ENCODE assay signal across 19 cellular contexts in the genomic region with DNA sequence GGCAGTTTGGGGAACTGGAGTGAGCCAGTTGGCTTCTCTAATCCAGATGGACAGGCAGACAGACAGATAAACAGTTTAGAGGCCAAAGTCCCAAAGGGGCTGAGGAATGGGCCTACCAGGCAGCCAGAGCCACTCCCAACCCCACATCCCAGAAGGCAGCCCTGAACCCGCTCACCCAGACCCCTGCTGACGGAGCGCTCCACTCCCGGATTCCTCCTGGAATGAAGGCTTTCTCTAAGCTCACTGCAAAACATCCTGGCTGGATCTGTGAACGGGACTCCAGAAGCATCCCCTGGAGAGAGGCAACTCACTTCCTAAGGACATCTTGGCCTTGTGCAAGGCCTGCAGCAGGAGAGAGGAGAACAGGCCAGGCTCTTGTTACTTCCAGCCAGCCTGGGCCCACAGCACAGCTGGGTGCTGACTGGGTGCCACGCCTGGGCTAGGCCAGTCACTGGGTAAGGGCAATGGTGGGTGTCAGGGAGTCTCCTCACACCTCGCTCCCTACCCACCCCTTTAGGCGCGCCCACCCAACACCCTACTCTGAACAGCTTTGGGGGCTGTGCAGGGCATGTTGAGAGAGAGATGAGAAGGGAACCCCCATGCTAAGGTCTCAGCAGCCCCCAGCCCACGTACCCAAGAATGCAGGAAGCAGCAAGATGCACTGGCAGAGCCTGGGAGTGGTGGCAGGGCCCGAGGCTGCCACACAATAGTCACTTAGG.
DNase-seq lines count a peak whose midpoint lies in the region; ATAC-seq, FAIRE-seq and TF ChIP-seq lines count a peak whose summit lies in the region.
"Had no signal": no experiment of that assay in that cellular context is flagged by ENCODE, and none has a peak within 500 bp of the region (broad histone marks: within the 10 kb centered on the region; RNA-seq: fewer than 3 reads in every experiment).

No MANE protein-coding gene starts in this region.

- H2BK15ac ChIP-seq in H1 (ENCODE audit: low read length): no peak overlapping the region

- H2BK12ac ChIP-seq in H1 (ENCODE audit: low read depth, low read length): no peak overlapping the region

- H3K4me1 ChIP-seq in H1 (replicated peaks in 1 of 4; ENCODE audit: control insufficient read depth in 3 of 4, insufficient read depth in 4 of 4, low read length in 3 of 4): peaks cover 0 to 9% (median 4%) of the 10 kb centered on the region in 4 experiments; a peak in 5 of 7 replicates
- no peaks in the 10 kb centered on the region for H3K4me1 ChIP-seq in CD8-positive, alpha-beta memory T cell (ENCODE audit: insufficient read depth, low read length)
- H3K4me1 ChIP-seq: parathyroid adenoma had no signal

- H3K27me3 Mint-ChIP-seq in CD8-positive, alpha-beta memory T cell: peaks cover 0 to 1% of the 10 kb centered on the region in 2 donors
- H3K27me3 Mint-ChIP-seq: activated CD4-positive, alpha-beta T cell treated with anti-CD3 and anti-CD28 coated beads, Interleukin-2, amount 10 ng/mL, durations not matched to agents 7 days and 5 days; activated T-helper 17 cell treated with anti-CD3 and anti-CD28 coated beads, Interleukin-2, amount 50 U/mL, for 72 hours had no signal

- H3K9me3 ChIP-seq in MG63 (no peaks in the 10 kb centered on the region), H1 (ENCODE audit: insufficient read depth in 2 of 2, low read depth in 1 of 2, low read length in 1 of 2) (no peaks in the 10 kb centered on the region)
- no peaks in the 10 kb centered on the region for H3K9me3 ChIP-seq in CD8-positive, alpha-beta memory T cell (ENCODE audit: low read length)

- H3K23ac ChIP-seq in H1 (ENCODE audit: insufficient read length): no peak overlapping the region

- no peak overlapping the region for H4K5ac ChIP-seq in H1 (ENCODE audit: insufficient read length, low read depth, low read length)

- H3K23me2 ChIP-seq in H1 (ENCODE audit: low read depth, low read length): peaks cover 10% of the 10 kb centered on the region; the same call in 1 of the 2 replicates

- no peak overlapping the region; the same call in 1 of the 2 replicates for H3K18ac ChIP-seq in H1 (ENCODE audit: extremely low read depth, low read length)

- no peak overlapping the region for H2AK5ac ChIP-seq in H1 (ENCODE audit: low read depth, low read length)

- H3K56ac ChIP-seq in H1 (replicated peaks; ENCODE audit: insufficient read length, low read depth, low read length): no peak overlapping the region

- no peak overlapping the region for H3K4me2 ChIP-seq in H1 (ENCODE audit: insufficient read depth in 1 of 2, low read depth in 2 of 2, low read length in 2 of 2)
- H3K4me2 ChIP-seq: BLaER1 treated with 17β-estradiol and CSF1 and Interleukin-3, amounts not matched to agents 10 nM and 100 nM; KMS-11 had no signal

- peaks cover 0 to 4% of the 10 kb centered on the region in 2 experiments for H4K20me1 ChIP-seq in H1 (replicated peaks in 1 of 2; ENCODE audit: control insufficient read depth in 1 of 2, insufficient read depth in 2 of 2, low read length in 2 of 2)
- H4K20me1 ChIP-seq: BLaER1 treated with 17β-estradiol and CSF1 and Interleukin-3, amounts not matched to agents 10 nM and 100 nM had no signal

- H2BK120ac ChIP-seq in H1 (replicated peaks; ENCODE audit: low read depth, low read length): no peak overlapping the region

- H3K79me1 ChIP-seq in H1 (ENCODE audit: low read depth, low read length): no peaks in the 10 kb centered on the region

- H3K36me3 ChIP-seq in MG63 (no peaks in the 10 kb centered on the region), H1 (ENCODE audit: control insufficient read depth in 2 of 4, insufficient read depth in 4 of 4, low read length in 3 of 4) (no peaks in the 10 kb centered on the region; a peak in 1 of 8 replicates)
- no peaks in the 10 kb centered on the region for H3K36me3 ChIP-seq in CD8-positive, alpha-beta memory T cell (ENCODE audit: insufficient read depth, low read length)
- H3K36me3 ChIP-seq: BLaER1 treated with 17β-estradiol and CSF1 and Interleukin-3, amounts not matched to agents 10 nM and 100 nM had no signal

- no peak for TF ChIP-seq POLR2A in H1 (IDR thresholded peaks at IDR 0.05; ENCODE audit: control extremely low read depth in 1 of 2, low read depth in 2 of 2, low read length in 2 of 2)

- H2AFZ ChIP-seq in H1 (ENCODE audit: low read length): no peak overlapping the region
- H2AFZ ChIP-seq: parathyroid adenoma had no signal

- CTCF ChIA-PET in H1 (lab: Charles Lee; ENCODE audit: partially characterized antibody): interaction anchor here (0.7 to 1.3 kb wide), 4 partner anchors 11 to 166 kb away, joined by 3 read pairs; no protein-coding TSS in a partner anchor
- CTCF ChIA-PET in CD8-positive, alpha-beta memory T cell (lab: Charles Lee): no interaction called here

- H3K4me3 ChIP-seq in MG63: no peak overlapping the region
- no peak overlapping the region for H3K4me3 ChIP-seq in H1 (ENCODE audit: extremely low read depth in 1 of 4, insufficient read depth in 2 of 4, low read depth in 3 of 4, low read length in 4 of 4)
- H3K4me3 ChIP-seq in skeletal muscle cell (ENCODE audit: low read depth, low read length): no peak overlapping the region
- no peak overlapping the region for H3K4me3 ChIP-seq in CD8-positive, alpha-beta memory T cell (ENCODE audit: low read length)
- H3K4me3 ChIP-seq: BLaER1 treated with 17β-estradiol and CSF1 and Interleukin-3, amounts not matched to agents 10 nM and 100 nM; GM12878 had no signal

- no peak overlapping the region for H3K4ac ChIP-seq in H1 (replicated peaks; ENCODE audit: insufficient read length, low read depth, low read length)

- no peak for TF ChIP-seq RAD21 in H1 (IDR thresholded peaks at IDR 0.05 in 1 of 2, conservative IDR thresholded peaks at IDR 0.05 in 1 of 2; ENCODE audit: low read depth in 2 of 2, low read length in 2 of 2)

- WGBS in H1 (ENCODE audit: extremely low coverage in 1 of 2, insufficient coverage in 1 of 2, insufficient read length in 1 of 2, insufficient replicate concordance in 2 of 2, low coverage in 1 of 2, low lambda C conversion rate in 2 of 2, missing lambda C conversion rate in 1 of 2), 2 experiments: 90% methylated on average over 11 of the region's 11 CpGs; no CpG with 5 or more reads in 1 of the 2 experiments

- no peaks in the 10 kb centered on the region for H3K79me2 ChIP-seq in H1 (ENCODE audit: control insufficient read depth in 1 of 2, insufficient read depth in 2 of 2, low read length in 2 of 2)
- H3K79me2 ChIP-seq: parathyroid adenoma had no signal

- no peak for FAIRE-seq in H1 (lab: Jason Lieb, UNC)
- FAIRE-seq in frontal cortex (lab: Jason Lieb, UNC): no peak
- FAIRE-seq: GM12878 had no signal

- no peak for TF ChIP-seq CTCF in H1 (IDR thresholded peaks at IDR 0.05; ENCODE audit: control extremely low read depth in 1 of 3, insufficient read depth in 1 of 3, low read depth in 1 of 3, low read length in 3 of 3)

- H3K27me3 ChIP-seq in MG63 (no peaks in the 10 kb centered on the region), H1 (replicated peaks in 1 of 4; ENCODE audit: control insufficient read depth in 3 of 4, extremely low read depth in 1 of 4, insufficient read depth in 3 of 4, low read length in 3 of 4) (no peaks in the 10 kb centered on the region; a peak in 1 of 7 replicates)
- H3K27me3 ChIP-seq in CD8-positive, alpha-beta memory T cell (ENCODE audit: insufficient read depth, low read length, poor library complexity, severe bottlenecking): no peaks in the 10 kb centered on the region
- H3K27me3 ChIP-seq: BLaER1 treated with 17β-estradiol and CSF1 and Interleukin-3, amounts not matched to agents 10 nM and 100 nM had no signal

- H3K36me3 Mint-ChIP-seq in CD8-positive, alpha-beta memory T cell: no peaks in the 10 kb centered on the region

- peak; percentile 38 for DNase-seq in MG63
- DNase-seq in H1 (ENCODE audit: low read depth in 1 of 2, low spot score in 2 of 2): peak in 1 of 2 experiments; percentile 45
- DNase-seq in left kidney (ENCODE audit: low read depth, low spot score): peak; percentile 53
- peak; percentile 10 for DNase-seq in skeletal muscle cell (ENCODE audit: low read depth)
- no peak for DNase-seq in Kasumi-1 (lab: John Stamatoyannopoulos, UW)
- no peak for DNase-seq in frontal cortex (ENCODE audit: low spot score in 2 of 2)
- no peak for DNase-seq in CD8-positive, alpha-beta memory T cell
- DNase-seq: activated CD4-positive, alpha-beta T cell treated with anti-CD3 and anti-CD28 coated beads, Interleukin-2, amount 10 ng/mL, durations not matched to agents 7 days and 5 days; EL; NCI-H187 treated with DMSO at 0.1 percent for 48 hours; NCI-H526 treated with DMSO at 0.1 percent for 48 hours; T1000 had no signal

- POLR2A ChIA-PET in H1 (lab: Charles Lee; ENCODE audit: partially characterized antibody): interaction anchor here (1.4 kb wide), 1 partner anchor 9 kb away, joined by 5 read pairs; no protein-coding TSS in a partner anchor
- POLR2A ChIA-PET in CD8-positive, alpha-beta memory T cell (lab: Charles Lee): no interaction called here

- H3K4me3 Mint-ChIP-seq in CD8-positive, alpha-beta memory T cell: no peak overlapping the region
- H3K4me3 Mint-ChIP-seq: activated CD4-positive, alpha-beta T cell treated with anti-CD3 and anti-CD28 coated beads, Interleukin-2, amount 10 ng/mL, durations not matched to agents 7 days and 5 days; activated T-helper 17 cell treated with anti-CD3 and anti-CD28 coated beads, Interleukin-2, amount 50 U/mL, for 72 hours had no signal

- no peak for TF ChIP-seq EP300 in H1 (IDR thresholded peaks at IDR 0.05; ENCODE audit: borderline replicate concordance in 1 of 2, low read depth in 2 of 2, low read length in 2 of 2)

- no peaks in the 10 kb centered on the region for H3K4me1 Mint-ChIP-seq in CD8-positive, alpha-beta memory T cell
- H3K4me1 Mint-ChIP-seq: activated CD4-positive, alpha-beta T cell treated with anti-CD3 and anti-CD28 coated beads, Interleukin-2, amount 10 ng/mL, durations not matched to agents 7 days and 5 days; activated T-helper 17 cell treated with anti-CD3 and anti-CD28 coated beads, Interleukin-2, amount 50 U/mL, for 72 hours had no signal

- peak overlapping the region; percentile 7; the same call in 1 of the 2 replicates for H4K8ac ChIP-seq in H1 (ENCODE audit: extremely low read depth, insufficient read depth, low read length)

- ATAC-seq in HG02623 (IDR thresholded peaks at IDR 0.05; ENCODE audit: unreplicated experiment): no peak
- ATAC-seq: activated T-helper 17 cell treated with anti-CD3 and anti-CD28 coated beads, Interleukin-2, amount 50 U/mL, for 72 hours; GM12878 had no signal

- no peak overlapping the region for H3K27ac ChIP-seq in H1 (ENCODE audit: low read depth, low read length)
- H3K27ac ChIP-seq in CD8-positive, alpha-beta memory T cell (ENCODE audit: low read depth, low read length): no peak overlapping the region
- H3K27ac ChIP-seq: BLaER1 treated with 17β-estradiol and CSF1 and Interleukin-3, amounts not matched to agents 10 nM and 100 nM; KMS-11; parathyroid adenoma; RWPE1 had no signal

- H4K91ac ChIP-seq in H1 (replicated peaks; ENCODE audit: insufficient read length, low read length): no peak overlapping the region

- no peak overlapping the region for H3K14ac ChIP-seq in H1 (ENCODE audit: insufficient read length)

- no peaks in the 10 kb centered on the region for H3K9me3 Mint-ChIP-seq in CD8-positive, alpha-beta memory T cell
- H3K9me3 Mint-ChIP-seq: activated T-helper 17 cell treated with anti-CD3 and anti-CD28 coated beads, Interleukin-2, amount 50 U/mL, for 72 hours had no signal

- no peak overlapping the region for H3K27ac Mint-ChIP-seq in CD8-positive, alpha-beta memory T cell
- H3K27ac Mint-ChIP-seq: activated CD4-positive, alpha-beta T cell treated with anti-CD3 and anti-CD28 coated beads, Interleukin-2, amount 10 ng/mL, durations not matched to agents 7 days and 5 days; activated T-helper 17 cell treated with anti-CD3 and anti-CD28 coated beads, Interleukin-2, amount 50 U/mL, for 72 hours had no signal

- H2BK20ac ChIP-seq in H1 (ENCODE audit: low read length): no peak overlapping the region

- H2BK5ac ChIP-seq in H1 (ENCODE audit: low read depth, low read length): no peak overlapping the region

- H3K9ac ChIP-seq in H1 (replicated peaks in 1 of 4; ENCODE audit: extremely low read depth in 1 of 4, low read depth in 3 of 4, low read length in 3 of 4): no peak overlapping the region
- H3K9ac ChIP-seq: BLaER1 treated with 17β-estradiol and CSF1 and Interleukin-3, amounts not matched to agents 10 nM and 100 nM; KMS-11; parathyroid adenoma had no signal

Comparison
In these comparisons a context has a peak if more than half of its experiments do, and no peak if none do; other contexts are left out.
1. DNase-seq: peak in MG63 (single experiment), left kidney (single experiment) and skeletal muscle cell (single experiment); none in Kasumi-1 (0 of 2), frontal cortex (0 of 2) and CD8-positive, alpha-beta memory T cell (0 of 5).